8 cellular contexts compared by ENCODE assay signal in the genomic region with DNA sequence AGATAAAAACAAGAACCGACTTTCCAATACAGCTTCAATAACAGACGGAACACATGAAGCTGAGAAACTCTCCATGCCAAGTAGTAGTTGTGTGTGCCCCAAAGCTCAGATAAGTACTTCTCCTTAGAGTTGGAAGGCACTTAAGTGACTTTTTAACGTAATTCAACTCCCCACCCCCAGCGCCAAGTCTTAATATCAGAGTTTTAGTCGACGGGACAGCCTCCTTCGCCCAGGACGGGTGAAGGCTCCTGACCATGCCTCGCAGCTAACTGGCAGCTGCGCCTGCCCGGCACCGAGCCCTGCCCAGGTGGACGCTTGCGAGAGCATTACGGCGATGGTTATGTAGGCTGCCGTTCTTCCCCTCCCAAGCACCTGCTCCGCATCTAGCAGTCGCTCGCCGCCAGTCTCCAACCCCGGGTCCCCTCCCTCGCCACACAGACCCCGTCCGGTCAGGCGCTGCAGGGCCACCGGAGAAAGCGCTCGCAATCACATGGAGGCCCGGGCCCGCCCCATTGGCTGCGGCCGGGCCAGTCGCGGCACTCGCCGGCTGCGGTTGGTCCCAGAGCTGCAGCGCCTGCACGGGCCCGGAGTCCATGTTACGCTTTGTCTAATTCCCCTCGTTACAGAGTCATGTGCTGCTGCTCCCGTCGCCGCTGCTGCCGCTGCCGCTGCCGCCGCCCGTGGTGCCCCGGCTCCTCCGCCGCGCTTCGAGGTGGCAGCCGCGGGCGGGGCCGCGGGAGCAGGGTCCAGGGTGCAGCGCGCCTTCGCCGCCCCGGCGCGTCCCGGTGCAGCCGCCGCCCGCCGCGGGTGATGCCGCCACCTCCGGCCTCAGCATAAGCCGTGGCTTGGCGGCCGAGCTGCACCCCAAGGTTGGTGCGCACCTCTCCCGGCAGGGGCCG. TPM values are rescaled to one million over a fixed set of nuclear protein-coding genes. Genes with fewer than 3 reads are reported as not detected.
DNase-seq lines count a peak whose midpoint lies in the region; ATAC-seq and TF ChIP-seq lines count a peak whose summit lies in the region.

Gene LRRC8D (plus strand): TSS at position 610 of the 899 bp plus-strand sequence. CDS start 112,037 bp downstream, outside the sequence.

- H3K36me3 ChIP-seq in HUES6 (ENCODE audit: control insufficient read depth, insufficient read depth, low read length), result peaks cover 2% of the 10 kb centered on the region; the same call in 1 of the 2 replicates
- 0 out of 2 replicates have a peak, but pooled peaks cover 2% of the 10 kb centered on the region for H3K36me3 ChIP-seq in OCI-LY1 (ENCODE audit: insufficient read depth, low read length)

- no peaks in the 10 kb centered on the region for H3F3A ChIP-seq in OCI-LY1 (ENCODE audit: insufficient read depth, low read length)

- no peaks in the 10 kb centered on the region for H3K9me2 ChIP-seq in OCI-LY1 (ENCODE audit: low read depth, low read length)

- TF ChIP-seq CTCF in OCI-LY1 (IDR thresholded peaks at IDR 0.05; ENCODE audit: low read length), result no peak
- no peak for TF ChIP-seq CTCF in epithelial cell of proximal tubule (conservative IDR thresholded peaks at IDR 0.05; ENCODE audit: low read depth, low read length)

- H3K27ac ChIP-seq in HUES6 (ENCODE audit: low read depth, low read length), result peak within 1 kb of the TSS; percentile 85
- peak within 1 kb of the TSS; percentile 91 for H3K27ac ChIP-seq in OCI-LY1 (ENCODE audit: low read depth, low read length, poor library complexity, severe bottlenecking)

- H4K20me1 ChIP-seq in OCI-LY1 (ENCODE audit: insufficient read depth, low read length), result no peaks in the 10 kb centered on the region

- H3K4me3 ChIP-seq in HUES6 (ENCODE audit: low read depth, low read length) (peak within 1 kb of the TSS; percentile 94), OCI-LY1 (ENCODE audit: low read depth, low read length, poor library complexity, severe bottlenecking) (peak within 1 kb of the TSS; percentile 84), epithelial cell of proximal tubule (ENCODE audit: low read depth, low read length) (peak within 1 kb of the TSS; percentile 63)

- peaks cover 15% of the 10 kb centered on the region; the same call in 1 of the 2 replicates for H3K79me2 ChIP-seq in OCI-LY1 (ENCODE audit: insufficient read depth, low read length)

- H3K4me1 ChIP-seq in HUES6 (ENCODE audit: control insufficient read depth, insufficient read depth, low read length), result peaks cover 24% of the 10 kb centered on the region; the same call in 1 of the 2 replicates
- peaks cover 40% of the 10 kb centered on the region for H3K4me1 ChIP-seq in OCI-LY1 (ENCODE audit: insufficient read depth, low read length, severe bottlenecking)

- H3K9ac ChIP-seq in HUES6 (ENCODE audit: low read length) (peak within 1 kb of the TSS; percentile 79), OCI-LY1 (ENCODE audit: low read length) (peak within 1 kb of the TSS; percentile 87)

- peaks cover 12% of the 10 kb centered on the region; the same call in 1 of the 2 replicates for H3K27me3 ChIP-seq in HUES6 (ENCODE audit: control insufficient read depth, insufficient read depth, low read length)
- no peaks in the 10 kb centered on the region for H3K27me3 ChIP-seq in OCI-LY1 (ENCODE audit: insufficient read depth, low read length)

- H2AFZ ChIP-seq in OCI-LY1 (ENCODE audit: low read length), result no peak within 1 kb of the TSS

- H3K4me2 ChIP-seq in OCI-LY1 (ENCODE audit: low read length), result peak within 1 kb of the TSS; percentile 80

- DNase-seq in DMS 273 treated with DMSO at 0.1 percent for 48 hours (lab: John Stamatoyannopoulos, UW) (peak; percentile 63), activated T-cell treated with anti-CD3 and anti-CD28 coated beads for 48 hours (ENCODE audit: low read depth) (peak; percentile 68), epithelial cell of proximal tubule (ENCODE audit: low read depth) (no peak), mucosa of gallbladder (ENCODE audit: low spot score) (peak; percentile 84)
- DNase-seq in stimulated activated CD8-positive, alpha-beta memory T cell treated with anti-CD3 and anti-CD28 coated beads, Interleukin-4, amount 100 ng/mL, for 48 hours, result peak; percentile 79

- peak; percentile 72 for ATAC-seq in GM21423 (IDR thresholded peaks at IDR 0.05; ENCODE audit: unreplicated experiment)

- H3K9me3 ChIP-seq in HUES6 (ENCODE audit: control insufficient read depth, insufficient read depth, low read depth, low read length) (no peaks in the 10 kb centered on the region), OCI-LY1 (ENCODE audit: low read length) (no peaks in the 10 kb centered on the region)

RNA-seq across cellular contexts. Expression of gene LRRC8D, which starts in this region (rescaled TPM):
- 27.1 and 33.8 TPM in 2 replicates for total RNA-seq in epithelial cell of proximal tubule
- total RNA-seq in mucosa of gallbladder, result 26.5 TPM
